8 cellular contexts compared by ENCODE assay signal in the genomic region with DNA sequence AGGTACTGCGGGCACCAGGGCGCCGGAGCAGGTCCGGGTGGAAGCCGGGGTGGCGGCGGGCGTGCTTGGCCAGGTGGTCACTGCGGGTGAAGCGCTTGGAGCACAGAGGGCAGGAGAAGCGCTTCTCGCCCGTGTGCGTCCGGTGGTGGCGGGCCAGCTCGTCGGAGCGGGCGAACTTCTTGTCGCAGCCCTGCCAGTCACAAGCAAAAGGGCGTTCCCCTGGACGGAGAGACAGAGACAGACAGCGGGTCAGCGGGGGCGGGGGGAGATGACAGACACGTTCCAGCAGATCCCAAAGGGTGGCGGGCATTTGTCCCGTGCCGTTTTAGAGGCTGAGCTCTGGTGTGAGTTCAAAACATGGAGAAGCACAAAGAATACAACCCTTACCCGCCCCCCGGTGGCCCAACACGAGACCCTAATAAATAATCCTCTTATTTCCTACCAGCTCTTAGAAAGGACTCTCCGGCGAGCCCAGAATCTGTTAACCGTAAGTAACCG. TPM values are rescaled to one million over a fixed set of nuclear protein-coding genes. Genes with fewer than 3 reads are reported as not detected.
DNase-seq lines count a peak whose midpoint lies in the region; ATAC-seq and TF ChIP-seq lines count a peak whose summit lies in the region.

No MANE protein-coding gene starts in this region.

- POLR2A ChIA-PET in SK-N-SH (lab: Yijun Ruan, JAX), result interaction anchor here (1.0 kb wide), 1 partner anchor 10 kb away, joined by 3 read pairs; no protein-coding TSS in a partner anchor

- H3K27ac ChIP-seq in SK-N-SH (ENCODE audit: low read depth in 2 of 2, low read length in 1 of 2), result peak overlapping the region; percentile 35 to 85; a peak in 3 of 4 replicates
- H3K27ac ChIP-seq in iPS-18a (ENCODE audit: low read length), result no peak overlapping the region
- peak overlapping the region; percentile 88 for H3K27ac ChIP-seq in suprapubic skin

- no peaks in the 10 kb centered on the region for H3K9me2 ChIP-seq in SK-N-SH

- peak overlapping the region; percentile 73 for H3K4me2 ChIP-seq in SK-N-SH

- no peak for ATAC-seq in SK-N-SH treated with all-trans-retinoic acid at 6 μM for 48 hours
- no peak for ATAC-seq in activated naive CD4-positive, alpha-beta T cell treated with anti-CD3 and anti-CD28 coated beads, Interleukin-2, amount 50 U/mL, for 72 hours
- ATAC-seq in HG02870 (IDR thresholded peaks at IDR 0.05; ENCODE audit: unreplicated experiment), result no peak

- H3F3A ChIP-seq in SK-N-SH (replicated peaks; ENCODE audit: insufficient read depth), result peaks cover 22% of the 10 kb centered on the region

- TF ChIP-seq CTCF in SK-N-SH (IDR thresholded peaks at IDR 0.05) (no peak), suprapubic skin (IDR thresholded peaks at IDR 0.05) (no peak)

- H3K9me3 Mint-ChIP-seq in activated naive CD4-positive, alpha-beta T cell treated with anti-CD3 and anti-CD28 coated beads, Interleukin-2, amount 50 U/mL, for 72 hours, result no peaks in the 10 kb centered on the region

- WGBS in SK-N-SH (ENCODE audit: low lambda C conversion rate), result 90% methylated on average over 29 of the region's 37 CpGs
- 52% methylated on average over 8 of the region's 37 CpGs for WGBS in suprapubic skin

- H3K4me1 ChIP-seq in SK-N-SH (ENCODE audit: control insufficient read depth in 1 of 2, insufficient read depth in 2 of 2, low read depth in 1 of 2, low read length in 1 of 2), result peaks cover 23 to 43% of the 10 kb centered on the region in 2 experiments; a peak in 3 of 4 replicates
- H3K4me1 ChIP-seq in iPS-18a (ENCODE audit: control insufficient read depth, low read depth, low read length), result peaks cover 29% of the 10 kb centered on the region
- peaks cover 82% of the 10 kb centered on the region for H3K4me1 ChIP-seq in suprapubic skin

- TF ChIP-seq RAD21 in SK-N-SH (IDR thresholded peaks at IDR 0.05; ENCODE audit: low read length), result no peak

- no peak overlapping the region for H2AFZ ChIP-seq in SK-N-SH (ENCODE audit: low read depth)

- peaks cover 96% of the 10 kb centered on the region for H4K20me1 ChIP-seq in SK-N-SH (ENCODE audit: insufficient read depth)

- peak overlapping the region; percentile 41 to 55 for H3K27ac Mint-ChIP-seq in activated naive CD4-positive, alpha-beta T cell treated with anti-CD3 and anti-CD28 coated beads, Interleukin-2, amount 50 U/mL, for 72 hours

- TF ChIP-seq POLR2A in suprapubic skin (IDR thresholded peaks at IDR 0.05), result no peak

- CTCF ChIA-PET in SK-N-SH (lab: Yijun Ruan, JAX), result interaction anchor here (1.3 to 2.4 kb wide), 3 partner anchors 12 to 22 kb away, joined by 3 to 15 read pairs (median 6); no protein-coding TSS in a partner anchor

- TF ChIP-seq EP300 in SK-N-SH (IDR thresholded peaks at IDR 0.05; ENCODE audit: borderline replicate concordance in 1 of 2, low read depth in 1 of 2, low read length in 1 of 2) (no peak), suprapubic skin (IDR thresholded peaks at IDR 0.05) (no peak)

- no peak overlapping the region for H3K4me3 ChIP-seq in SK-N-SH (ENCODE audit: low read depth in 2 of 2, low read length in 1 of 2)
- H3K4me3 ChIP-seq in iPS-18a (ENCODE audit: low read length), result peak overlapping the region; percentile 25
- peak overlapping the region; percentile 56 for H3K4me3 ChIP-seq in suprapubic skin

- H3K9ac ChIP-seq in SK-N-SH, result no peak overlapping the region
- H3K9ac ChIP-seq in iPS-18a (ENCODE audit: low read length), result no peak overlapping the region

- H3K79me2 ChIP-seq in SK-N-SH (ENCODE audit: insufficient read depth), result peaks cover 88% of the 10 kb centered on the region

- DNase-seq in SK-N-SH (no peak), suprapubic skin (ENCODE audit: low spot score in 2 of 2) (no peak), NCI-H510A (lab: John Stamatoyannopoulos, UW) (no peak), LoVo (ENCODE audit: low spot score) (no peak)
- no peak for DNase-seq in activated naive CD4-positive, alpha-beta T cell treated with anti-CD3 and anti-CD28 coated beads, Interleukin-2, amount 50 U/mL, for 72 hours (ENCODE audit: low spot score in 2 of 2)

- H3K9me3 ChIP-seq in SK-N-SH (no peaks in the 10 kb centered on the region), iPS-18a (ENCODE audit: control insufficient read depth, low read depth, low read length) (no peaks in the 10 kb centered on the region), suprapubic skin (no peaks in the 10 kb centered on the region)

- H3K36me3 ChIP-seq in SK-N-SH (replicated peaks in 1 of 2; ENCODE audit: control insufficient read depth in 1 of 2, insufficient read depth in 2 of 2, low read length in 1 of 2) (peaks cover 1 to 3% of the 10 kb centered on the region in 2 experiments), iPS-18a (ENCODE audit: control insufficient read depth, low read depth, low read length) (no peaks in the 10 kb centered on the region), suprapubic skin (no peaks in the 10 kb centered on the region)

- no peaks in the 10 kb centered on the region for H3K36me3 Mint-ChIP-seq in activated naive CD4-positive, alpha-beta T cell treated with anti-CD3 and anti-CD28 coated beads, Interleukin-2, amount 50 U/mL, for 72 hours

- H3K27me3 ChIP-seq in SK-N-SH (ENCODE audit: insufficient read depth) (no peaks in the 10 kb centered on the region), iPS-18a (ENCODE audit: control insufficient read depth, insufficient read depth, low read length) (peaks cover 8% of the 10 kb centered on the region), suprapubic skin (no peaks in the 10 kb centered on the region)

TF ChIP-seq in SK-N-SH, 30 proteins besides CTCF, POLR2A, EP300 and RAD21 (continues in another document):
- TF ChIP-seq, protein P1, sequence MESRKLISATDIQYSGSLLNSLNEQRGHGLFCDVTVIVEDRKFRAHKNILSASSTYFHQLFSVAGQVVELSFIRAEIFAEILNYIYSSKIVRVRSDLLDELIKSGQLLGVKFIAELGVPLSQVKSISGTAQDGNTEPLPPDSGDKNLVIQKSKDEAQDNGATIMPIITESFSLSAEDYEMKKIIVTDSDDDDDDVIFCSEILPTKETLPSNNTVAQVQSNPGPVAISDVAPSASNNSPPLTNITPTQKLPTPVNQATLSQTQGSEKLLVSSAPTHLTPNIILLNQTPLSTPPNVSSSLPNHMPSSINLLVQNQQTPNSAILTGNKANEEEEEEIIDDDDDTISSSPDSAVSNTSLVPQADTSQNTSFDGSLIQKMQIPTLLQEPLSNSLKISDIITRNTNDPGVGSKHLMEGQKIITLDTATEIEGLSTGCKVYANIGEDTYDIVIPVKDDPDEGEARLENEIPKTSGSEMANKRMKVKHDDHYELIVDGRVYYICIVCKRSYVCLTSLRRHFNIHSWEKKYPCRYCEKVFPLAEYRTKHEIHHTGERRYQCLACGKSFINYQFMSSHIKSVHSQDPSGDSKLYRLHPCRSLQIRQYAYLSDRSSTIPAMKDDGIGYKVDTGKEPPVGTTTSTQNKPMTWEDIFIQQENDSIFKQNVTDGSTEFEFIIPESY (IDR thresholded peaks at IDR 0.05; ENCODE audit: borderline replicate concordance, low read depth), result no peak

TF ChIP-seq in SK-N-SH treated with all-trans-retinoic acid at 6 μM for 48 hours, 23 proteins besides CTCF, POLR2A, EP300 and RAD21 (continues in another document):
- TF ChIP-seq ZC3H10 (CRISPR knock-in tag; IDR thresholded peaks at IDR 0.05) (no peak), BACH2 (CRISPR knock-in tag; IDR thresholded peaks at IDR 0.05; ENCODE audit: borderline replicate concordance) (no peak), ARNTL (CRISPR knock-in tag; IDR thresholded peaks at IDR 0.05; ENCODE audit: borderline replicate concordance, low read depth) (no peak), ISL1 (CRISPR knock-in tag; IDR thresholded peaks at IDR 0.05) (no peak), OSR1 (CRISPR knock-in tag; IDR thresholded peaks at IDR 0.05) (no peak), ZFP3 (CRISPR knock-in tag; IDR thresholded peaks at IDR 0.05) (no peak), RARB (CRISPR knock-in tag; IDR thresholded peaks at IDR 0.05) (no peak), ESRRG (CRISPR knock-in tag; IDR thresholded peaks at IDR 0.05) (no peak)

RNA-seq across cellular contexts. Expression of a gene that starts 6.3 kb away (rescaled TPM):
- 9.0 and 18.8 TPM in 2 replicates for polyA plus RNA-seq in SK-N-SH (2012; rRNA removed)
- polyA plus RNA-seq in SK-N-SH (2012; cell fraction: cytosol; rRNA removed), result 7.1 and 12.6 TPM in 2 replicates
- 87.2 and 224 TPM in 2 replicates for polyA plus RNA-seq in SK-N-SH (2012; cell fraction: nucleus; rRNA removed)
- total RNA-seq in activated naive CD4-positive, alpha-beta T cell treated with anti-CD3 and anti-CD28 coated beads, Interleukin-2, amount 50 U/mL, for 72 hours, result 10 to 100 TPM; 35.5 to 44.5 TPM
- 10 to 100 TPM; 31.8 to 63.1 (median 38.3) TPM for total RNA-seq in suprapubic skin

RNA-seq across cellular contexts. Expression of a gene that starts 8.8 kb away (rescaled TPM):
- polyA plus RNA-seq in SK-N-SH (2012; rRNA removed), result 11.3 and 16.1 TPM in 2 replicates
- polyA plus RNA-seq in SK-N-SH (2012; cell fraction: cytosol; rRNA removed), result 11.6 and 17.8 TPM in 2 replicates
- polyA plus RNA-seq in SK-N-SH (2012; cell fraction: nucleus; rRNA removed), result 28.7 and 43.5 TPM in 2 replicates
- total RNA-seq in activated naive CD4-positive, alpha-beta T cell treated with anti-CD3 and anti-CD28 coated beads, Interleukin-2, amount 50 U/mL, for 72 hours, result 10 to 100 TPM; 20.5 to 22.6 TPM
- total RNA-seq in suprapubic skin, result 10 to 100 TPM; 12.1 to 30.8 (median 20.9) TPM

RNA-seq across cellular contexts. Expression of a gene that starts 30.7 kb away (rescaled TPM):
- 61.1 and 69.1 TPM in 2 replicates for polyA plus RNA-seq in SK-N-SH (2012; rRNA removed)
- 25.5 and 46.5 TPM in 2 replicates for polyA plus RNA-seq in SK-N-SH (2012; cell fraction: cytosol; rRNA removed)
- 86.6 and 88.2 TPM in 2 replicates for polyA plus RNA-seq in SK-N-SH (2012; cell fraction: nucleus; rRNA removed)
- 100 to 1,000 TPM; 109 to 110 TPM for total RNA-seq in activated naive CD4-positive, alpha-beta T cell treated with anti-CD3 and anti-CD28 coated beads, Interleukin-2, amount 50 U/mL, for 72 hours
- total RNA-seq in suprapubic skin, result 100 to 1,000 TPM in 3 of 4 donors, 10 to 100 TPM in 1; 82.3 to 120 (median 110) TPM

RNA-seq across cellular contexts. Expression of a gene that starts 42.5 kb away (rescaled TPM):
- polyA plus RNA-seq in SK-N-SH (2012; rRNA removed), result 6.2 and 8.0 TPM in 2 replicates
- polyA plus RNA-seq in SK-N-SH (2012; cell fraction: cytosol; rRNA removed), result 3.1 and 4.9 TPM in 2 replicates
- 20.8 and 25.6 TPM in 2 replicates for polyA plus RNA-seq in SK-N-SH (2012; cell fraction: nucleus; rRNA removed)
- 10 to 100 TPM; 11.7 to 28.7 TPM for total RNA-seq in activated naive CD4-positive, alpha-beta T cell treated with anti-CD3 and anti-CD28 coated beads, Interleukin-2, amount 50 U/mL, for 72 hours
- 1 to 10 TPM; 1.5 to 3.8 (median 1.8) TPM for total RNA-seq in suprapubic skin

RNA-seq across cellular contexts. Expression of a gene that starts 50.6 kb away (rescaled TPM):
- polyA plus RNA-seq in SK-N-SH (2012; rRNA removed), result 1.7 and 2.8 TPM in 2 replicates
- 1.3 and 2.1 TPM in 2 replicates for polyA plus RNA-seq in SK-N-SH (2012; cell fraction: cytosol; rRNA removed)
- 7.3 and 12.1 TPM in 2 replicates for polyA plus RNA-seq in SK-N-SH (2012; cell fraction: nucleus; rRNA removed)
- 1 to 10 TPM; 8.5 to 10.0 TPM for total RNA-seq in activated naive CD4-positive, alpha-beta T cell treated with anti-CD3 and anti-CD28 coated beads, Interleukin-2, amount 50 U/mL, for 72 hours
- 10 to 100 TPM; 13.4 to 26.7 (median 22.3) TPM for total RNA-seq in suprapubic skin

Comparison
In these comparisons a context has a peak if more than half of its experiments do, and no peak if none do; other contexts are left out.
1. H3K4me3 ChIP-seq: peak in iPS-18a (single experiment) and suprapubic skin (single experiment); none in SK-N-SH (0 of 2).